Comparison of ENCODE assay signal across 8 cellular contexts in genomic region chr15:92922405-92923002, GRCh38. TPM values are rescaled to one million over a fixed set of nuclear protein-coding genes. Genes with fewer than 3 reads are reported as not detected.
DNase-seq lines count a peak whose midpoint lies in the region; TF ChIP-seq lines count a peak whose summit lies in the region.

No MANE protein-coding gene starts in this region.

- POLR2A ChIA-PET in HEK293T (lab: Yijun Ruan, JAX) = interaction anchor here (2.1 kb wide), 1 partner anchor 114 kb away, joined by 19 read pairs; no protein-coding TSS in a partner anchor

- H3K14ac ChIP-seq in H9 (ENCODE audit: insufficient read depth, low read length) = no peak overlapping the region

- peaks cover 21% of the 10 kb centered on the region; the same call in 1 of the 2 replicates for H3K79me2 ChIP-seq in H9 (ENCODE audit: insufficient read depth, low read length)

- H2BK20ac ChIP-seq in H9 (ENCODE audit: low read depth, low read length, poor library complexity, severe bottlenecking) = no peak overlapping the region

- H3K4me1 Mint-ChIP-seq in H9 (peaks cover 46 to 53% of the 10 kb centered on the region in 2 experiments), nephron progenitor cell (peaks cover 67% of the 10 kb centered on the region)

- H3K4ac ChIP-seq in H9 (ENCODE audit: low read depth, low read length) = no peak overlapping the region

- H3K27me3 ChIP-seq in H9 (ENCODE audit: insufficient read depth, low read length) (no peaks in the 10 kb centered on the region), adipocyte (replicated peaks; ENCODE audit: control insufficient read depth, insufficient read depth, low read length) (no peaks in the 10 kb centered on the region)

- H2BK5ac ChIP-seq in H9 (ENCODE audit: insufficient read length, low read length) = no peak overlapping the region

- peaks cover 3% of the 10 kb centered on the region for H3K79me1 ChIP-seq in H9 (ENCODE audit: insufficient read depth, low read depth, low read length, poor library complexity, severe bottlenecking)

- H4K20me1 ChIP-seq in H9 (ENCODE audit: control insufficient read depth, insufficient read depth, insufficient read length) = no peaks in the 10 kb centered on the region

- no peak overlapping the region for H2BK12ac ChIP-seq in H9 (ENCODE audit: insufficient read length, low read depth, low read length)

- H3K4me1 ChIP-seq in H9 (ENCODE audit: insufficient read depth, low read length) = peaks cover 8% of the 10 kb centered on the region; the same call in 1 of the 2 replicates
- peaks cover 60% of the 10 kb centered on the region for H3K4me1 ChIP-seq in adipocyte (ENCODE audit: control insufficient read depth, insufficient read depth, low read length)

- DNase-seq in GM12865 (ENCODE audit: low read depth) (peak; percentile 41), H9 (no peak), adipocyte (ENCODE audit: low read depth) (no peak), nephron progenitor cell (no peak), MV-4-11 (lab: John Stamatoyannopoulos, UW) (no peak), HEK293T (ENCODE audit: extremely low spot score) (no peak), cerebellum (ENCODE audit: low spot score) (no peak), HPDE6-E6E7 (ENCODE audit: extremely low spot score) (no peak)

- H4K8ac ChIP-seq in H9 (replicated peaks; ENCODE audit: insufficient read length, low read depth, low read length) = no peak overlapping the region

- H3K9me3 Mint-ChIP-seq in H9 = no peaks in the 10 kb centered on the region
- no peaks in the 10 kb centered on the region for H3K9me3 Mint-ChIP-seq in nephron progenitor cell

- H3K56ac ChIP-seq in H9 (ENCODE audit: insufficient read length, low read depth, low read length) = no peak overlapping the region

- no peak overlapping the region for H3K9ac ChIP-seq in H9 (ENCODE audit: extremely low read depth, insufficient read length, low read length)
- H3K9ac ChIP-seq in adipocyte (ENCODE audit: low read length) = peak overlapping the region; percentile 4

- CTCF ChIA-PET in HEK293T (lab: Yijun Ruan, JAX) = interaction anchor here (0.7 to 2.2 kb wide), 2 partner anchors 93 to 103 kb away, joined by 3 to 6 read pairs; no protein-coding TSS in a partner anchor

- H3K23ac ChIP-seq in H9 (ENCODE audit: insufficient read length, low read depth, low read length) = no peak overlapping the region

- no peak overlapping the region for H3K18ac ChIP-seq in H9 (ENCODE audit: insufficient read length, low read depth, low read length)

- no peak overlapping the region for H3K4me3 Mint-ChIP-seq in H9
- no peak overlapping the region for H3K4me3 Mint-ChIP-seq in nephron progenitor cell

- no peak overlapping the region for H3K27ac ChIP-seq in H9 (ENCODE audit: insufficient read length, low read depth, low read length)

- H2BK120ac ChIP-seq in H9 (ENCODE audit: low read depth, low read length, poor library complexity, severe bottlenecking) = no peak overlapping the region

- H3K4me2 ChIP-seq in H9 (ENCODE audit: insufficient read depth, insufficient read length, low read length) = no peak overlapping the region

- H2AK5ac ChIP-seq in H9 (ENCODE audit: insufficient read length, low read length) = no peak overlapping the region

- H3K36me3 ChIP-seq in adipocyte (ENCODE audit: control insufficient read depth, insufficient read depth, low read length, severe bottlenecking) = peaks cover 61% of the 10 kb centered on the region

- no CpG with 5 or more reads among the region's 5 CpGs for WGBS in H9 (ENCODE audit: extremely low coverage, insufficient read length, low lambda C conversion rate)

- H3T11ph ChIP-seq in H9 (ENCODE audit: low read length) = no peak overlapping the region

- H3K27me3 Mint-ChIP-seq in H9 (ENCODE audit: low read depth) (no peaks in the 10 kb centered on the region), nephron progenitor cell (ENCODE audit: low read depth, poor library complexity) (no peaks in the 10 kb centered on the region)

- peaks cover 31 to 53% (median 49%) of the 10 kb centered on the region in 3 experiments for H3K36me3 Mint-ChIP-seq in H9 (ENCODE audit: insufficient read depth in 1 of 3, low read depth in 3 of 3)
- H3K36me3 Mint-ChIP-seq in nephron progenitor cell (ENCODE audit: low read depth) = peaks cover 78% of the 10 kb centered on the region

- H3K4me3 ChIP-seq in GM12865 (ENCODE audit: low read depth, low read length) (no peak overlapping the region; the same call in 1 of the 2 replicates), adipocyte (ENCODE audit: low read length) (peak overlapping the region; percentile 20)

- H3K27ac Mint-ChIP-seq in H9 (peak overlapping the region; percentile 52 to 76 (median 60); a peak in 5 of 7 replicates), nephron progenitor cell (peak overlapping the region; percentile 87)

- no peak for TF ChIP-seq CTCF in GM12865 (IDR thresholded peaks at IDR 0.05; ENCODE audit: insufficient read depth, low read depth, low read length, missing control alignments)
- TF ChIP-seq CTCF in H9 (conservative IDR thresholded peaks at IDR 0.05) = no peak
- TF ChIP-seq CTCF in nephron progenitor cell (IDR thresholded peaks at IDR 0.05) = no peak

- no peak overlapping the region for H2AFZ ChIP-seq in H9 (ENCODE audit: low read length)

- no peak overlapping the region for H2BK15ac ChIP-seq in H9 (ENCODE audit: low read depth, low read length)

- H4K91ac ChIP-seq in H9 (ENCODE audit: insufficient read length, low read depth, low read length) = no peak overlapping the region

- H3K9me3 ChIP-seq in H9 (ENCODE audit: control insufficient read depth, low read depth, low read length) (no peaks in the 10 kb centered on the region), adipocyte (ENCODE audit: control insufficient read depth, low read length) (no peaks in the 10 kb centered on the region)

- no peaks in the 10 kb centered on the region for H3K23me2 ChIP-seq in H9 (ENCODE audit: insufficient read length, low read depth, low read length, poor library complexity, severe bottlenecking)

- no peak overlapping the region for H4K5ac ChIP-seq in H9 (ENCODE audit: insufficient read length, low read depth, low read length)

TF ChIP-seq in HEK293T, 16 proteins besides CTCF, POLR2A, EP300 and RAD21:
- TF ChIP-seq FOXM1 (IDR thresholded peaks at IDR 0.05; ENCODE audit: borderline replicate concordance) = no peak
- TF ChIP-seq L3MBTL2 (conservative IDR thresholded peaks at IDR 0.05) = no peak
- no peak for TF ChIP-seq ELF4 (IDR thresholded peaks at IDR 0.05)
- no peak for TF ChIP-seq SP1 (IDR thresholded peaks at IDR 0.05)
- no peak for TF ChIP-seq PKNOX1 (IDR thresholded peaks at IDR 0.05)
- no peak for TF ChIP-seq SUZ12 (IDR thresholded peaks at IDR 0.05)
- TF ChIP-seq LEF1 (IDR thresholded peaks at IDR 0.05; ENCODE audit: borderline replicate concordance) = no peak
- TF ChIP-seq BHLHE40 (IDR thresholded peaks at IDR 0.05; ENCODE audit: borderline replicate concordance) = no peak

RNA-seq across cellular contexts. Expression of gene CHD2, which starts 22.4 kb away (rescaled TPM):
- total RNA-seq in H9 (2021) = 56.7 and 63.3 TPM in 2 replicates
- 198 TPM for total RNA-seq in cerebellum
